In the genomic region with DNA sequence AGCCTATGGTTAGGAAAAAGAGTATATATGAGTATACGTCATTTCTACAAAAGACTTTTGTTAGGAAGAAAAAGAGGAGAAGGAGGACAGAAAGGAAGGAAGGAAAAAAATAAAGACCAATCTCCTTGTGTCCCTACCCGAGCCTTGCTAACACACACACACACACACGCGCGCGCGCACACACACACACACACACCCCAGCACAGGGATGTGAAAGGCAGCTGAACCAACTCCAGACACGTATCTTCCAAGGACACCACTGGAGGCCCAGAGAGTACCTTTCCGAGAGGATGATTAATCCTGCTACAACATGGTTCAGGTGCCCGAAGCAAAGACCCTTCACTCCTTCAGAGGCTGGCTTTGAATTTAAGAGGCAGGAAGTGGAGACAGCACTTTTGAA, we compare ENCODE assay signal across 38 cellular contexts.
"Had no signal": no experiment of that assay in that cellular context is flagged by ENCODE, and none has a peak within 500 bp of the region (broad histone marks: within the 10 kb centered on the region; RNA-seq: fewer than 3 reads in every experiment).

No MANE protein-coding gene starts in this region.

- H3K27me3 ChIP-seq: Peyer's patch had no signal

- H3K9me3 Mint-ChIP-seq: activated B cell treated with CpG ODN at 0.5 μM for 24 hours; activated CD4-positive, alpha-beta memory T cell treated with anti-CD3 and anti-CD28 coated beads for 36 hours; activated naive CD4-positive, alpha-beta T cell treated with anti-CD3 and anti-CD28 coated beads for 36 hours; activated naive CD4-positive, alpha-beta T cell treated with anti-CD3 and anti-CD28 coated beads, Interleukin-2, amount 50 U/mL, for 72 hours; activated T-cell treated with anti-CD3 and anti-CD28 coated beads, Interleukin-2, amount 50 U/mL, for 4 hours; activated T-helper 1 cell treated with anti-CD3 and anti-CD28 coated beads, Interleukin-12 subunit alpha, Interleukin-12 subunit beta, Interleukin-2, Interleukin-4 antibody, amounts not matched to agents 30 ng/mL and 10 ng/mL and 1 ng/mL, durations not matched to agents 14 hours and 24 hours and 36 hours; T-cell had no signal

- H3K27ac ChIP-seq: brain microvascular endothelial cell, Peyer's patch, VCaP had no signal

- H3K4me1 ChIP-seq: Peyer's patch had no signal

- H3K4me1 Mint-ChIP-seq: activated B cell treated with CpG ODN at 0.5 μM for 24 hours, T-cell had no signal

- H3K27ac Mint-ChIP-seq: activated B cell treated with CpG ODN at 0.5 μM for 24 hours; activated CD4-positive, alpha-beta memory T cell treated with anti-CD3 and anti-CD28 coated beads for 36 hours; activated naive CD4-positive, alpha-beta T cell treated with anti-CD3 and anti-CD28 coated beads for 36 hours; activated T-helper 1 cell treated with anti-CD3 and anti-CD28 coated beads, Interleukin-12 subunit alpha, Interleukin-12 subunit beta, Interleukin-2, Interleukin-4 antibody, amounts not matched to agents 30 ng/mL and 10 ng/mL and 1 ng/mL, durations not matched to agents 14 hours and 24 hours and 36 hours; T-cell; T-helper 17 cell had no signal

- DNase-seq: activated B cell treated with CpG ODN at 0.5 μM for 24 hours; activated CD4-positive, alpha-beta memory T cell treated with anti-CD3 and anti-CD28 coated beads for 36 hours; activated CD4-positive, alpha-beta T cell treated with anti-CD3 and anti-CD28 coated beads for 4 hours; activated CD4-positive, alpha-beta T cell treated with anti-CD3 and anti-CD28 coated beads, Interleukin-2, amount 50 U/mL, for 1 hour; activated CD4-positive, CD25-positive, alpha-beta regulatory T cell treated with anti-CD3 and anti-CD28 coated beads, Interleukin-2, amount 50 U/mL, for 72 hours; activated CD8-positive, alpha-beta memory T cell treated with anti-CD3 and anti-CD28 coated beads, Interleukin-2, amount 50 U/mL, for 4 hours; activated gamma-delta T cell treated with Interleukin-2 at 50 U/mL for 16 hours; activated naive CD4-positive, alpha-beta T cell treated with anti-CD3 and anti-CD28 coated beads for 36 hours; activated T-cell treated with anti-CD3 and anti-CD28 coated beads for 4 hours; activated T-cell treated with anti-CD3 and anti-CD28 coated beads, Interleukin-2, amount 50 U/mL, for 4 hours; amniotic stem cell; aorta; brain microvascular endothelial cell; central memory CD4-positive, alpha-beta T cell; Karpas-422; KBM-7; NCI-H1048; NCI-H1105 treated with DMSO at 0.1 percent for 48 hours; NCI-H1436; NCI-H1694; NCI-H1930; NCI-H2081 treated with DMSO at 0.1 percent for 48 hours; NCI-H2171; NCI-H510A; NCI-H526; NCI-H748 treated with DMSO at 0.1 percent for 48 hours; NK-92 treated with Interleukin-12 subunit alpha and Interleukin-12 subunit beta, amount 100 ng/mL, for 24 hours; PC-3; Peyer's patch; RPMI8226; SHP77 treated with DMSO at 0.1 percent for 48 hours; T-cell; T-helper 17 cell; T-helper 9 cell had no signal

- H3K4me3 ChIP-seq: Peyer's patch had no signal

- H3K4me3 Mint-ChIP-seq: activated B cell treated with CpG ODN at 0.5 μM for 24 hours; activated CD4-positive, alpha-beta memory T cell treated with anti-CD3 and anti-CD28 coated beads for 36 hours; activated naive CD4-positive, alpha-beta T cell treated with anti-CD3 and anti-CD28 coated beads for 36 hours; activated T-cell treated with anti-CD3 and anti-CD28 coated beads, Interleukin-2, amount 50 U/mL, for 4 hours; activated T-helper 1 cell treated with anti-CD3 and anti-CD28 coated beads, Interleukin-12 subunit alpha, Interleukin-12 subunit beta, Interleukin-2, Interleukin-4 antibody, amounts not matched to agents 30 ng/mL and 10 ng/mL and 1 ng/mL, durations not matched to agents 14 hours and 24 hours and 36 hours; T-cell; T-helper 17 cell had no signal

- H3K36me3 Mint-ChIP-seq: activated CD4-positive, alpha-beta memory T cell treated with anti-CD3 and anti-CD28 coated beads for 36 hours; activated naive CD4-positive, alpha-beta T cell treated with anti-CD3 and anti-CD28 coated beads, Interleukin-2, amount 50 U/mL, for 72 hours; T-cell had no signal

- H3K27me3 Mint-ChIP-seq: activated B cell treated with CpG ODN at 0.5 μM for 24 hours had no signal

- ATAC-seq: activated naive CD4-positive, alpha-beta T cell treated with anti-CD3 and anti-CD28 coated beads, Interleukin-2, amount 50 U/mL, for 72 hours; activated T-cell treated with anti-CD3 and anti-CD28 coated beads, Interleukin-2, amount 50 U/mL, for 4 hours; PC-3; SK-N-SH treated with all-trans-retinoic acid at 6 μM for 48 hours; T-cell; T-helper 17 cell had no signal

- H3K36me3 ChIP-seq: brain microvascular endothelial cell, Peyer's patch had no signal

- H3K9me3 ChIP-seq: Peyer's patch had no signal
